ENCODE assay signal across 5 cellular contexts in genomic region chr12:6743308-6743707, GRCh38. TPM values are rescaled to one million over a fixed set of nuclear protein-coding genes. Genes with fewer than 3 reads are reported as not detected.
"Had no signal": no experiment of that assay in that cellular context is flagged by ENCODE, and none has a peak within 500 bp of the region (broad histone marks: within the 10 kb centered on the region; RNA-seq: fewer than 3 reads in every experiment).

No MANE protein-coding gene starts in this region.

RNA-seq across cellular contexts. Expression of gene LAG3, which starts 29.0 kb away (rescaled TPM):
- total RNA-seq: left ventricle myocardium inferior had no signal

RNA-seq across cellular contexts. Expression of gene PIANP, which starts 42.7 kb away (rescaled TPM):
- total RNA-seq: dermis microvascular lymphatic vessel endothelial cell, lung microvascular endothelial cell, smooth muscle cell, suprapubic skin had no signal
